21 cellular contexts compared by ENCODE assay signal in the genomic region with DNA sequence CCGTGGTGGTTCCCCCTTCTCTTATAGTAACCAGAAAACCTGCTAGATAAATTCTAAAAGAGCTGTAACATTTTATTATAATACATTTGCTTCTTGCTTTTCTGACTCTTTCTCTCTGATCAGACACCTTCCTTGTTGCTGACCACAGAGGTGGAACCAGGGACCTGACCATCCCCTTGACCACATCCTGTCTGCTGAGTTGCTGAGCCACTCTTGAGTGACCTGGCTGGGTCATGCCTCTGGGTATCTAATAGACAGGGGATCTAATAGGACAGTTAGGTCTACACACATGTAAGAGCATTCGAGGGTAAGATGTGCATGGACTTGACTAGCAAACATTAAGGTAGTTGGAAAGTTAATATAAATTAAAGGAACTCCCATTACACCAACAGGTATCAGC. TPM values are rescaled to one million over a fixed set of nuclear protein-coding genes. Genes with fewer than 3 reads are reported as not detected.
DNase-seq lines count a peak whose midpoint lies in the region; ATAC-seq, FAIRE-seq and TF ChIP-seq lines count a peak whose summit lies in the region.
"Had no signal": no experiment of that assay in that cellular context is flagged by ENCODE, and none has a peak within 500 bp of the region (broad histone marks: within the 10 kb centered on the region; RNA-seq: fewer than 3 reads in every experiment).

No MANE protein-coding gene starts in this region.

- no peak for TF ChIP-seq EP300 in HepG2 (IDR thresholded peaks at IDR 0.05; ENCODE audit: low read depth in 2 of 2, low read length in 2 of 2)
- no peak for TF ChIP-seq EP300 in HepG2 (CRISPR knock-in tag; IDR thresholded peaks at IDR 0.05; ENCODE audit: borderline replicate concordance)

- peaks cover 19% of the 10 kb centered on the region for H3K9me3 ChIP-seq in HepG2 (ENCODE audit: low read length)

- no peak overlapping the region for H3K4me3 ChIP-seq in HepG2 (replicated peaks in 1 of 3; ENCODE audit: insufficient read depth in 1 of 3, low read depth in 2 of 3, low read length in 3 of 3)

- H3K4me1 ChIP-seq in HepG2 (ENCODE audit: insufficient read depth, low read length), result no peaks in the 10 kb centered on the region
- H3K4me1 ChIP-seq: foreskin keratinocyte had no signal

- no peaks in the 10 kb centered on the region for H3K27me3 ChIP-seq in HepG2 (ENCODE audit: control insufficient read depth in 1 of 2, insufficient read depth in 2 of 2, low read length in 2 of 2)
- H3K27me3 ChIP-seq: foreskin keratinocyte had no signal

- BruUV-seq in HepG2 (replicated peaks; lab: Mats Ljungman, UMichigan), result no TSS peak

- no peaks in the 10 kb centered on the region for H4K20me1 ChIP-seq in HepG2 (ENCODE audit: insufficient read depth, low read length)

- no peak overlapping the region for H3K27ac Mint-ChIP-seq in CD14-positive monocyte
- H3K27ac Mint-ChIP-seq in activated naive CD4-positive, alpha-beta T cell treated with anti-CD3 and anti-CD28 coated beads, Interleukin-2, amount 50 U/mL, for 72 hours, result no peak overlapping the region
- H3K27ac Mint-ChIP-seq: B cell, progenitor cell of endocrine pancreas had no signal

- no peak overlapping the region for H3K9ac ChIP-seq in HepG2 (ENCODE audit: insufficient read depth, low read depth, low read length)

- no peak overlapping the region for H3K4me2 ChIP-seq in HepG2 (ENCODE audit: low read depth, low read length)

- no peaks in the 10 kb centered on the region for H3K36me3 ChIP-seq in HepG2 (replicated peaks in 1 of 2; ENCODE audit: control insufficient read depth in 1 of 2, insufficient read depth in 2 of 2, low read length in 2 of 2)

- POLR2A ChIA-PET in HepG2 (lab: Yijun Ruan, JAX), result no interaction called here

- peaks cover 0 to 1% (median 0%) of the 10 kb centered on the region in 3 donors for H3K27me3 Mint-ChIP-seq in CD14-positive monocyte (ENCODE audit: low read depth in 3 of 3)
- H3K27me3 Mint-ChIP-seq: progenitor cell of endocrine pancreas had no signal

- H3K4me3 Mint-ChIP-seq in CD14-positive monocyte, result no peak overlapping the region
- H3K4me3 Mint-ChIP-seq: B cell had no signal

- peaks cover 2 to 26% (median 18%) of the 10 kb centered on the region in 7 donors for H3K9me3 Mint-ChIP-seq in CD14-positive monocyte
- H3K9me3 Mint-ChIP-seq in activated naive CD4-positive, alpha-beta T cell treated with anti-CD3 and anti-CD28 coated beads, Interleukin-2, amount 50 U/mL, for 72 hours, result peaks cover 13 to 14% of the 10 kb centered on the region in 2 donors

- DNase-seq in NK-92 treated with Interleukin-12 subunit alpha and Interleukin-12 subunit beta, amount 100 ng/mL, for 24 hours (lab: John Stamatoyannopoulos, UW), result peak; percentile 16
- DNase-seq in NK-92 (lab: John Stamatoyannopoulos, UW; ENCODE audit: unreplicated experiment), result no peak
- peak; percentile 49 for DNase-seq in HK-2 (ENCODE audit: unreplicated experiment)
- DNase-seq in CD14-positive monocyte (ENCODE audit: low spot score), result no peak
- DNase-seq in HepG2 (ENCODE audit: low spot score), result no peak
- DNase-seq in activated naive CD4-positive, alpha-beta T cell treated with anti-CD3 and anti-CD28 coated beads, Interleukin-2, amount 50 U/mL, for 72 hours (ENCODE audit: low spot score in 2 of 2), result no peak
- DNase-seq: activated CD4-positive, CD25-positive, alpha-beta regulatory T cell treated with anti-CD3 and anti-CD28 coated beads, Interleukin-2, amount 50 U/mL, for 72 hours; dermis blood vessel endothelial cell; NCI-H187; NCI-H226; substantia nigra had no signal

- intact Hi-C loops in CD14-positive monocyte (cut with micrococcal nuclease) (no loop called here), HepG2 (cut with micrococcal nuclease; ENCODE audit: unreplicated experiment) (no loop called here)

- H3K27ac ChIP-seq in HepG2 (ENCODE audit: extremely low read length, insufficient read depth, low read length), result no peak overlapping the region
- H3K27ac ChIP-seq: 22Rv1, foreskin keratinocyte had no signal

- in situ Hi-C loops in HepG2 (cut with HindIII; ENCODE audit: extremely low pct_ligation_motif_present, low pct_unique_long_range_greater_than_20kb), result no loop called here

- ATAC-seq in HG02885 (IDR thresholded peaks at IDR 0.05; ENCODE audit: poor library complexity, unreplicated experiment), result peak; percentile 66
- no peak for ATAC-seq in GM18873 (IDR thresholded peaks at IDR 0.05; ENCODE audit: low FRiP score, unreplicated experiment)
- no peak for ATAC-seq in HepG2
- no peak for ATAC-seq in activated naive CD4-positive, alpha-beta T cell treated with anti-CD3 and anti-CD28 coated beads, Interleukin-2, amount 50 U/mL, for 72 hours
- ATAC-seq: foreskin keratinocyte, SK-N-SH treated with all-trans-retinoic acid at 6 μM for 48 hours had no signal

- peaks cover 11% of the 10 kb centered on the region for H3K4me1 Mint-ChIP-seq in CD14-positive monocyte

- no peaks in the 10 kb centered on the region for H3K79me2 ChIP-seq in HepG2 (ENCODE audit: insufficient read depth, low read length)

- 2% methylated on average over 2 of the region's 2 CpGs for WGBS in HepG2 (ENCODE audit: low lambda C conversion rate)

- no peak overlapping the region for H2AFZ ChIP-seq in HepG2 (ENCODE audit: low read length)

- FAIRE-seq in HepG2 (lab: Jason Lieb, UNC), result no peak
- FAIRE-seq: bronchial epithelial cell, D721Med had no signal

- TF ChIP-seq RAD21 in HepG2 (CRISPR knock-in tag; IDR thresholded peaks at IDR 0.05), result no peak

- CTCF ChIA-PET in HepG2 (lab: Yijun Ruan, JAX; ENCODE audit: low intra/inter-chr PET ratio, low total read pairs), result no interaction called here

- TF ChIP-seq POLR2A in HepG2 (IDR thresholded peaks at IDR 0.05; ENCODE audit: insufficient read depth in 1 of 2, low read depth in 2 of 2, low read length in 2 of 2), result no peak

- no peak for TF ChIP-seq CTCF in CD14-positive monocyte (IDR thresholded peaks at IDR 0.05)
- no peak for TF ChIP-seq CTCF in HepG2 (CRISPR knock-in tag; IDR thresholded peaks at IDR 0.05)

- no peaks in the 10 kb centered on the region for H3K36me3 Mint-ChIP-seq in CD14-positive monocyte
- H3K36me3 Mint-ChIP-seq in activated naive CD4-positive, alpha-beta T cell treated with anti-CD3 and anti-CD28 coated beads, Interleukin-2, amount 50 U/mL, for 72 hours, result peaks cover 12 to 20% of the 10 kb centered on the region in 2 donors

TF ChIP-seq in HepG2, 621 proteins besides CTCF, POLR2A, EP300 and RAD21 (continues in another document):
- TF ChIP-seq NFE2 (CRISPR knock-in tag; IDR thresholded peaks at IDR 0.05) (no peak), EZH2 (conservative IDR thresholded peaks at IDR 0.05; ENCODE audit: low read depth, low read length) (no peak), CBX1 (IDR thresholded peaks at IDR 0.05; ENCODE audit: low read depth) (no peak), ZBTB8A (CRISPR knock-in tag; IDR thresholded peaks at IDR 0.05; ENCODE audit: borderline replicate concordance, low read depth) (no peak), MEIS2 (CRISPR knock-in tag; IDR thresholded peaks at IDR 0.05) (no peak), TAF15 (IDR thresholded peaks at IDR 0.05; ENCODE audit: low read depth, low read length, poor library complexity, severe bottlenecking) (no peak)

RNA-seq across cellular contexts. Expression of a gene that starts 22.8 kb away (rescaled TPM):
- polyA plus RNA-seq in CD14-positive monocyte (1 to 10 TPM; 4.2 TPM), HepG2 (2011; rRNA removed) (0.91 and 1.3 TPM in 2 replicates)
- 3.2 and 4.1 TPM in 2 replicates for total RNA-seq in HepG2 (2016; rRNA removed; fragmentation: Illumina TruSeq; extraction: Trizol)
- 0.62 and 0.91 TPM in 2 replicates for total RNA-seq in HepG2 (2016; cell fraction: cytosol; rRNA removed; fragmentation: Illumina TruSeq; extraction: Trizol; ENCODE audit: low read depth)
- total RNA-seq in HepG2 (2016; cell fraction: insoluble cytoplasmic fraction; rRNA removed; fragmentation: Illumina TruSeq; extraction: Trizol), result 2.5 and 4.0 TPM in 2 replicates
- 2.5 and 2.9 TPM in 2 replicates for total RNA-seq in HepG2 (2016; cell fraction: membrane; rRNA removed; fragmentation: Illumina TruSeq; extraction: Trizol)
- 2.6 TPM in 2 replicates for total RNA-seq in HepG2 (2016; cell fraction: nucleus; rRNA removed; fragmentation: Illumina TruSeq; extraction: Trizol)
- 0.40 and 0.79 TPM in 2 replicates for polyA plus RNA-seq in HepG2 (2011; cell fraction: cytosol; rRNA removed)
- polyA plus RNA-seq in HepG2 (2011; cell fraction: nucleus; rRNA removed), result 0.48 and 0.62 TPM in 2 replicates
- 0.97 and 1.5 TPM in 2 replicates for polyA plus RNA-seq in HepG2 (2012)
- 0.18 and 0.19 TPM in 2 replicates for polyA plus RNA-seq in HepG2 (2016; cell fraction: cytosol; fragmentation: Illumina TruSeq; extraction: Trizol; ENCODE audit: low read depth)
- polyA plus RNA-seq in HepG2 (2016; cell fraction: insoluble cytoplasmic fraction; fragmentation: Illumina TruSeq; extraction: Trizol; ENCODE audit: low read depth), result 1.6 TPM in 2 replicates
- 0.60 and 0.63 TPM in 2 replicates for polyA plus RNA-seq in HepG2 (2016; cell fraction: membrane; fragmentation: Illumina TruSeq; extraction: Trizol; ENCODE audit: low read depth)
- polyA plus RNA-seq in HepG2 (2016; cell fraction: nucleus; fragmentation: Illumina TruSeq; extraction: Trizol; ENCODE audit: insufficient read depth, low read depth), result 2.7 and 2.9 TPM in 2 replicates
- polyA minus RNA-seq in HepG2 (2011; rRNA and poly(A)+ RNA removed; ENCODE audit: low replicate concordance), result 0.92 and 2.9 TPM in 2 replicates
- polyA minus RNA-seq in HepG2 (2011; cell fraction: cytosol; rRNA and poly(A)+ RNA removed), result 1.6 TPM in 2 replicates
- polyA minus RNA-seq in HepG2 (2011; cell fraction: nucleus; rRNA and poly(A)+ RNA removed), result 2.1 and 3.1 TPM in 2 replicates
- 10 to 100 TPM; 28.7 to 31.1 TPM for total RNA-seq in activated naive CD4-positive, alpha-beta T cell treated with anti-CD3 and anti-CD28 coated beads, Interleukin-2, amount 50 U/mL, for 72 hours
- total RNA-seq: G401 had no signal

Comparison
In these comparisons a context has a peak if more than half of its experiments do, and no peak if none do; other contexts are left out.
1. DNase-seq: peak in NK-92 treated with Interleukin-12 subunit alpha and Interleukin-12 subunit beta, amount 100 ng/mL, for 24 hours (single experiment) and HK-2 (single experiment); none in NK-92 (single experiment), CD14-positive monocyte (single experiment), HepG2 (single experiment) and activated naive CD4-positive, alpha-beta T cell treated with anti-CD3 and anti-CD28 coated beads, Interleukin-2, amount 50 U/mL, for 72 hours (0 of 2).